ENCODE assay signal across 1 cellular context in the genomic region with DNA sequence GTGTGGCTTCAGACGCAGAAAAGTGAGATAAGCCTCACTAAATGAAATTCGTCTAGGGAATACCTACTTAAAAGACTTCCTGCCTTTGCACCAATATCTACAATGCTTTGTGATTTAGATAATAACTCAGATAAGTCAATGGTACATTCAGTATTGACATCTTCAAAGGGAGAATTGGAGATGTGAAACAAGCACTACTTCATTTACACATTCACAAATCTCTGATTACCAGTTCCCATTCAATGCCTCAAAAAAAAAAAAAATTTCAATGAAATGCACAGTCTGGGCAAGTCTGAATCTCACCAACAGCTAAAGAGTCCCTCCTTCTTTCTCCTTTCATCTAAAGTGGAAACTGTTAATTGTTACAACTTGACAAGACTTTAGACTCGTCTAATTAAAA.
TF ChIP-seq lines count a peak whose summit lies in the region.

No MANE protein-coding gene starts in this region.

TF ChIP-seq in H1, 55 proteins besides CTCF, POLR2A, EP300 and RAD21:
- TF ChIP-seq HDAC2 (IDR thresholded peaks at IDR 0.05; ENCODE audit: borderline replicate concordance in 1 of 2, low read depth in 2 of 2, low read length in 2 of 2) (no peak), HDAC6 (IDR thresholded peaks at IDR 0.05; ENCODE audit: low read depth, low read length) (no peak), ASH2L (IDR thresholded peaks at IDR 0.05; ENCODE audit: low read length) (no peak), FOSL1 (IDR thresholded peaks at IDR 0.05; ENCODE audit: insufficient read depth, low read depth, low read length) (no peak), RFX5 (IDR thresholded peaks at IDR 0.05; ENCODE audit: borderline replicate concordance, low read depth, low read length) (no peak)
